ENCODE assay signal across 1 cellular context in genomic region chr12:24931666-24932405, GRCh38.
TF ChIP-seq lines count a peak whose summit lies in the region.

No MANE protein-coding gene starts in this region.

TF ChIP-seq in HepG2, 621 proteins besides CTCF, POLR2A, EP300 and RAD21 (continued from another document):
- TF ChIP-seq SNAPC4 (CRISPR knock-in tag; IDR thresholded peaks at IDR 0.05) (no peak), NONO (IDR thresholded peaks at IDR 0.05) (no peak), NONO (CRISPR knock-in tag; conservative IDR thresholded peaks at IDR 0.05) (no peak), DNMT1 (CRISPR knock-in tag; IDR thresholded peaks at IDR 0.05) (no peak), PRMT3 (CRISPR knock-in tag; IDR thresholded peaks at IDR 0.05; ENCODE audit: borderline replicate concordance, low read depth) (no peak), ZNF800 (CRISPR knock-in tag; IDR thresholded peaks at IDR 0.05) (no peak), SMAD3 (CRISPR knock-in tag; IDR thresholded peaks at IDR 0.05) (no peak), E2F1 (CRISPR knock-in tag; IDR thresholded peaks at IDR 0.05) (no peak), THAP7 (CRISPR knock-in tag; IDR thresholded peaks at IDR 0.05) (no peak), NFYB (CRISPR knock-in tag; IDR thresholded peaks at IDR 0.05) (no peak), RFX5 (IDR thresholded peaks at IDR 0.05; ENCODE audit: low read depth, low read length) (no peak), JUN (CRISPR knock-in tag; IDR thresholded peaks at IDR 0.05) (no peak), NCOA1 (CRISPR knock-in tag; IDR thresholded peaks at IDR 0.05) (no peak), ATF4 (CRISPR knock-in tag; IDR thresholded peaks at IDR 0.05) (no peak)
